ENCODE assay signal across 1 cellular context in the genomic region with DNA sequence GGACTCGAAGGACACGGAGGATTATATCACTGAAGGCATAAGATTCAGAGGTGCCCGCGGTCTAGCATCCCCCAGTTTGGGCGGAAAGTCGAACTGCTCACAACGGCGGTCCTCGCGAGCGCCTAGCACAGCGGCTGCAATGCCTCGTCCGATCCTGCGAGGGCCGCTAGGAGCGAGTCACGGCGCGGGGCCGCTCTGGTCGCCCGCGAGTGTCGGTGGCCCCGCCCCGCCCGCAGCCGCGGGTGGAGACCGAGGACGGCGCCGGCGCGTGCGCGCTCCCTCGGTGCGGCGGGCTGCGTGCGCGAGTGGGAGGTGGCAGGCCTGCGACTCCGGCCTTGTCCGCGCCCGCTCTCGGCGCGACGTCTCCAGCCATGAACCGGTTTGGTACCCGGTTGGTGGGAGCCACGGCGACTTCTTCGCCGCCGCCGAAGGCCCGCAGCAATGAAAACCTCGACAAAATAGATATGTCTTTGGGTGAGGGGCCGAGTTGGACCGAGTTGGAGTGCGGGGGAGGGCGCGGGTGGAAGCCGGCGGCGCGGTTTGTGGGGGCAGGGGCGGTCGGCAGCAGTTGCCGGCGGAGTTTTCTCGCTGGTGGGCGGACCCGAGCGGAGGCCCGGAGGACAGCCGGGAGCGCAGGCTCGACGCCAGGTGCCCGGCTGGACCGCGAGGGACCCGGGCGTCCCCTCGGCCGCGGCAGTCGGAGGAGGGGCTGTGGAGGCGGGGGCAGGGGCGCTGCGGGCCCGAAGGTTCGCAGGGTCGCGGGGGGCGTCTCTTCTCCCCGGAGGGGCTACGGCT.
TF ChIP-seq lines count a peak whose summit lies in the region.

A gene with protein sequence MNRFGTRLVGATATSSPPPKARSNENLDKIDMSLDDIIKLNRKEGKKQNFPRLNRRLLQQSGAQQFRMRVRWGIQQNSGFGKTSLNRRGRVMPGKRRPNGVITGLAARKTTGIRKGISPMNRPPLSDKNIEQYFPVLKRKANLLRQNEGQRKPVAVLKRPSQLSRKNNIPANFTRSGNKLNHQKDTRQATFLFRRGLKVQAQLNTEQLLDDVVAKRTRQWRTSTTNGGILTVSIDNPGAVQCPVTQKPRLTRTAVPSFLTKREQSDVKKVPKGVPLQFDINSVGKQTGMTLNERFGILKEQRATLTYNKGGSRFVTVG (plus strand): TSS at position 283 of the 795 bp plus-strand sequence. CDS start 89 bp downstream, at position 372.

TF ChIP-seq in HepG2, 621 proteins besides CTCF, POLR2A, EP300 and RAD21 (continued from another document and continues in another):
- TF ChIP-seq, protein P1, sequence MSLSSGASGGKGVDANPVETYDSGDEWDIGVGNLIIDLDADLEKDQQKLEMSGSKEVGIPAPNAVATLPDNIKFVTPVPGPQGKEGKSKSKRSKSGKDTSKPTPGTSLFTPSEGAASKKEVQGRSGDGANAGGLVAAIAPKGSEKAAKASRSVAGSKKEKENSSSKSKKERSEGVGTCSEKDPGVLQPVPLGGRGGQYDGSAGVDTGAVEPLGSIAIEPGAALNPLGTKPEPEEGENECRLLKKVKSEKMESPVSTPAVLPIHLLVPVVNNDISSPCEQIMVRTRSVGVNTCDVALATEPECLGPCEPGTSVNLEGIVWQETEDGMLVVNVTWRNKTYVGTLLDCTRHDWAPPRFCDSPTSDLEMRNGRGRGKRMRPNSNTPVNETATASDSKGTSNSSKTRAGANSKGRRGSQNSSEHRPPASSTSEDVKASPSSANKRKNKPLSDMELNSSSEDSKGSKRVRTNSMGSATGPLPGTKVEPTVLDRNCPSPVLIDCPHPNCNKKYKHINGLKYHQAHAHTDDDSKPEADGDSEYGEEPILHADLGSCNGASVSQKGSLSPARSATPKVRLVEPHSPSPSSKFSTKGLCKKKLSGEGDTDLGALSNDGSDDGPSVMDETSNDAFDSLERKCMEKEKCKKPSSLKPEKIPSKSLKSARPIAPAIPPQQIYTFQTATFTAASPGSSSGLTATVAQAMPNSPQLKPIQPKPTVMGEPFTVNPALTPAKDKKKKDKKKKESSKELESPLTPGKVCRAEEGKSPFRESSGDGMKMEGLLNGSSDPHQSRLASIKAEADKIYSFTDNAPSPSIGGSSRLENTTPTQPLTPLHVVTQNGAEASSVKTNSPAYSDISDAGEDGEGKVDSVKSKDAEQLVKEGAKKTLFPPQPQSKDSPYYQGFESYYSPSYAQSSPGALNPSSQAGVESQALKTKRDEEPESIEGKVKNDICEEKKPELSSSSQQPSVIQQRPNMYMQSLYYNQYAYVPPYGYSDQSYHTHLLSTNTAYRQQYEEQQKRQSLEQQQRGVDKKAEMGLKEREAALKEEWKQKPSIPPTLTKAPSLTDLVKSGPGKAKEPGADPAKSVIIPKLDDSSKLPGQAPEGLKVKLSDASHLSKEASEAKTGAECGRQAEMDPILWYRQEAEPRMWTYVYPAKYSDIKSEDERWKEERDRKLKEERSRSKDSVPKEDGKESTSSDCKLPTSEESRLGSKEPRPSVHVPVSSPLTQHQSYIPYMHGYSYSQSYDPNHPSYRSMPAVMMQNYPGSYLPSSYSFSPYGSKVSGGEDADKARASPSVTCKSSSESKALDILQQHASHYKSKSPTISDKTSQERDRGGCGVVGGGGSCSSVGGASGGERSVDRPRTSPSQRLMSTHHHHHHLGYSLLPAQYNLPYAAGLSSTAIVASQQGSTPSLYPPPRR (CRISPR knock-in tag; IDR thresholded peaks at IDR 0.05; ENCODE audit: borderline replicate concordance), result no peak
- 0 out of 2 replicates have a peak, but pooled peaks have one; percentile 17 for TF ChIP-seq NAIF1 (CRISPR knock-in tag; IDR thresholded peaks at IDR 0.05; ENCODE audit: borderline replicate concordance)
- TF ChIP-seq ZBTB38 (CRISPR knock-in tag; IDR thresholded peaks at IDR 0.05), result 0 out of 2 replicates have a peak, but pooled peaks have one; percentile 44
- TF ChIP-seq ZNF354B (CRISPR knock-in tag; IDR thresholded peaks at IDR 0.05), result peak; percentile 80; the same call in 1 of the 2 replicates
- no peak for TF ChIP-seq MTF1 (CRISPR knock-in tag; IDR thresholded peaks at IDR 0.05)
- TF ChIP-seq ZNF773 (CRISPR knock-in tag; IDR thresholded peaks at IDR 0.05; ENCODE audit: borderline replicate concordance), result peak; percentile 78; the same call in 1 of the 2 replicates
- TF ChIP-seq ARNT2 (CRISPR knock-in tag; IDR thresholded peaks at IDR 0.05; ENCODE audit: low read depth), result peak; percentile 84
- peak; percentile 66; the same call in 1 of the 2 replicates for TF ChIP-seq PHF8 (CRISPR knock-in tag; IDR thresholded peaks at IDR 0.05)
- 0 out of 2 replicates have a peak, but pooled peaks have one; percentile 47 for TF ChIP-seq GFI1 (CRISPR knock-in tag; IDR thresholded peaks at IDR 0.05; ENCODE audit: borderline replicate concordance)
- TF ChIP-seq YY1 (IDR thresholded peaks at IDR 0.05; ENCODE audit: insufficient read depth, insufficient replicate concordance, low read depth, low read length), result peak; percentile 18
- no peak for TF ChIP-seq ADNP (CRISPR knock-in tag; IDR thresholded peaks at IDR 0.05)
- TF ChIP-seq, protein P2, sequence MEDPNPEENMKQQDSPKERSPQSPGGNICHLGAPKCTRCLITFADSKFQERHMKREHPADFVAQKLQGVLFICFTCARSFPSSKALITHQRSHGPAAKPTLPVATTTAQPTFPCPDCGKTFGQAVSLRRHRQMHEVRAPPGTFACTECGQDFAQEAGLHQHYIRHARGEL (CRISPR knock-in tag; IDR thresholded peaks at IDR 0.05), result no peak
- peak; percentile 54; the same call in 1 of the 2 replicates for TF ChIP-seq YEATS4 (CRISPR knock-in tag; IDR thresholded peaks at IDR 0.05; ENCODE audit: borderline replicate concordance)
- 0 out of 2 replicates have a peak, but pooled peaks have one; percentile 17 for TF ChIP-seq ZNF556 (CRISPR knock-in tag; IDR thresholded peaks at IDR 0.05; ENCODE audit: borderline replicate concordance)
- no peak for TF ChIP-seq SOX6 (IDR thresholded peaks at IDR 0.05)
- peak; percentile 28; the same call in 1 of the 2 replicates for TF ChIP-seq SOX6 (CRISPR knock-in tag; IDR thresholded peaks at IDR 0.05)
- TF ChIP-seq, protein P3, sequence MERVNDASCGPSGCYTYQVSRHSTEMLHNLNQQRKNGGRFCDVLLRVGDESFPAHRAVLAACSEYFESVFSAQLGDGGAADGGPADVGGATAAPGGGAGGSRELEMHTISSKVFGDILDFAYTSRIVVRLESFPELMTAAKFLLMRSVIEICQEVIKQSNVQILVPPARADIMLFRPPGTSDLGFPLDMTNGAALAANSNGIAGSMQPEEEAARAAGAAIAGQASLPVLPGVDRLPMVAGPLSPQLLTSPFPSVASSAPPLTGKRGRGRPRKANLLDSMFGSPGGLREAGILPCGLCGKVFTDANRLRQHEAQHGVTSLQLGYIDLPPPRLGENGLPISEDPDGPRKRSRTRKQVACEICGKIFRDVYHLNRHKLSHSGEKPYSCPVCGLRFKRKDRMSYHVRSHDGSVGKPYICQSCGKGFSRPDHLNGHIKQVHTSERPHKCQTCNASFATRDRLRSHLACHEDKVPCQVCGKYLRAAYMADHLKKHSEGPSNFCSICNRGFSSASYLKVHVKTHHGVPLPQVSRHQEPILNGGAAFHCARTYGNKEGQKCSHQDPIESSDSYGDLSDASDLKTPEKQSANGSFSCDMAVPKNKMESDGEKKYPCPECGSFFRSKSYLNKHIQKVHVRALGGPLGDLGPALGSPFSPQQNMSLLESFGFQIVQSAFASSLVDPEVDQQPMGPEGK (CRISPR knock-in tag; IDR thresholded peaks at IDR 0.05), result 0 out of 2 replicates have a peak, but pooled peaks have one; percentile 2
- TF ChIP-seq HDAC2 (CRISPR knock-in tag; IDR thresholded peaks at IDR 0.05), result peak; percentile 8; the same call in 1 of the 2 replicates
- TF ChIP-seq BCL6 (CRISPR knock-in tag; IDR thresholded peaks at IDR 0.05), result no peak
- 0 out of 2 replicates have a peak, but pooled peaks have one; percentile 14 for TF ChIP-seq NFKB2 (CRISPR knock-in tag; IDR thresholded peaks at IDR 0.05; ENCODE audit: borderline replicate concordance)
- peak; percentile 40 for TF ChIP-seq AGO2 (optimal IDR thresholded peaks at IDR 0.05; ENCODE audit: low read depth, low read length)
- TF ChIP-seq ZNF780A (CRISPR knock-in tag; IDR thresholded peaks at IDR 0.05), result 0 out of 2 replicates have a peak, but pooled peaks have one; percentile 68
- TF ChIP-seq ZNF468 (CRISPR knock-in tag; IDR thresholded peaks at IDR 0.05), result 0 out of 2 replicates have a peak, but pooled peaks have one; percentile 78
- TF ChIP-seq BORCS8-MEF2B (CRISPR knock-in tag; IDR thresholded peaks at IDR 0.05), result peak; percentile 74; the same call in 1 of the 2 replicates
- TF ChIP-seq, protein P4, sequence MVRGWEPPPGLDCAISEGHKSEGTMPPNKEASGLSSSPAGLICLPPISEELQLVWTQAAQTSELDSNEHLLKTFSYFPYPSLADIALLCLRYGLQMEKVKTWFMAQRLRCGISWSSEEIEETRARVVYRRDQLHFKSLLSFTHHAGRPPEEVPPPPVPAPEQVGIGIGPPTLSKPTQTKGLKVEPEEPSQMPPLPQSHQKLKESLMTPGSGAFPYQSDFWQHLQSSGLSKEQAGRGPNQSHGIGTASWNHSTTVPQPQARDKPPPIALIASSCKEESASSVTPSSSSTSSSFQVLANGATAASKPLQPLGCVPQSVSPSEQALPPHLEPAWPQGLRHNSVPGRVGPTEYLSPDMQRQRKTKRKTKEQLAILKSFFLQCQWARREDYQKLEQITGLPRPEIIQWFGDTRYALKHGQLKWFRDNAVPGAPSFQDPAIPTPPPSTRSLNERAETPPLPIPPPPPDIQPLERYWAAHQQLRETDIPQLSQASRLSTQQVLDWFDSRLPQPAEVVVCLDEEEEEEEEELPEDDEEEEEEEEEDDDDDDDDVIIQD (CRISPR knock-in tag; IDR thresholded peaks at IDR 0.05; ENCODE audit: low read depth), result no peak
- TF ChIP-seq ZNF549 (CRISPR knock-in tag; IDR thresholded peaks at IDR 0.05), result no peak
- TF ChIP-seq SRSF1 (optimal IDR thresholded peaks at IDR 0.05; ENCODE audit: low read depth, low read length), result peak; percentile 10
- TF ChIP-seq ZNF205 (CRISPR knock-in tag; IDR thresholded peaks at IDR 0.05), result no peak; the same call in 1 of the 2 replicates
- TF ChIP-seq ESRRA (CRISPR knock-in tag; IDR thresholded peaks at IDR 0.05; ENCODE audit: low read depth), result 0 out of 2 replicates have a peak, but pooled peaks have one; percentile 39
- TF ChIP-seq FOXP1 (IDR thresholded peaks at IDR 0.05), result no peak
- no peak for TF ChIP-seq FOXP1 (CRISPR knock-in tag; IDR thresholded peaks at IDR 0.05)
- TF ChIP-seq, protein P5, sequence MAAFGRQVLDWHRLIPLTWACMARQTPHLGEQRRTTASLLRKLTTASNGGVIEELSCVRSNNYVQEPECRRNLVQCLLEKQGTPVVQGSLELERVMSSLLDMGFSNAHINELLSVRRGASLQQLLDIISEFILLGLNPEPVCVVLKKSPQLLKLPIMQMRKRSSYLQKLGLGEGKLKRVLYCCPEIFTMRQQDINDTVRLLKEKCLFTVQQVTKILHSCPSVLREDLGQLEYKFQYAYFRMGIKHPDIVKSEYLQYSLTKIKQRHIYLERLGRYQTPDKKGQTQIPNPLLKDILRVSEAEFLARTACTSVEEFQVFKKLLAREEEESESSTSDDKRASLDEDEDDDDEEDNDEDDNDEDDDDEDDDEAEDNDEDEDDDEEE (CRISPR knock-in tag; IDR thresholded peaks at IDR 0.05), result peak; percentile 51; the same call in 1 of the 2 replicates
- peak; percentile 77 for TF ChIP-seq SPEN (CRISPR knock-in tag; IDR thresholded peaks at IDR 0.05; ENCODE audit: low read depth)
- TF ChIP-seq ZFYVE20 (CRISPR knock-in tag; IDR thresholded peaks at IDR 0.05; ENCODE audit: borderline replicate concordance, low read depth), result peak; percentile 47; the same call in 1 of the 2 replicates
- peak; percentile 87 for TF ChIP-seq ZNF563 (CRISPR knock-in tag; IDR thresholded peaks at IDR 0.05)
- TF ChIP-seq KDM2A (CRISPR knock-in tag; IDR thresholded peaks at IDR 0.05; ENCODE audit: borderline replicate concordance, low read depth), result peak; percentile 42
- TF ChIP-seq, protein P6, sequence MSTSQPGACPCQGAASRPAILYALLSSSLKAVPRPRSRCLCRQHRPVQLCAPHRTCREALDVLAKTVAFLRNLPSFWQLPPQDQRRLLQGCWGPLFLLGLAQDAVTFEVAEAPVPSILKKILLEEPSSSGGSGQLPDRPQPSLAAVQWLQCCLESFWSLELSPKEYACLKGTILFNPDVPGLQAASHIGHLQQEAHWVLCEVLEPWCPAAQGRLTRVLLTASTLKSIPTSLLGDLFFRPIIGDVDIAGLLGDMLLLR (CRISPR knock-in tag; IDR thresholded peaks at IDR 0.05), result 0 out of 2 replicates have a peak, but pooled peaks have one; percentile 2
- TF ChIP-seq, protein P7, sequence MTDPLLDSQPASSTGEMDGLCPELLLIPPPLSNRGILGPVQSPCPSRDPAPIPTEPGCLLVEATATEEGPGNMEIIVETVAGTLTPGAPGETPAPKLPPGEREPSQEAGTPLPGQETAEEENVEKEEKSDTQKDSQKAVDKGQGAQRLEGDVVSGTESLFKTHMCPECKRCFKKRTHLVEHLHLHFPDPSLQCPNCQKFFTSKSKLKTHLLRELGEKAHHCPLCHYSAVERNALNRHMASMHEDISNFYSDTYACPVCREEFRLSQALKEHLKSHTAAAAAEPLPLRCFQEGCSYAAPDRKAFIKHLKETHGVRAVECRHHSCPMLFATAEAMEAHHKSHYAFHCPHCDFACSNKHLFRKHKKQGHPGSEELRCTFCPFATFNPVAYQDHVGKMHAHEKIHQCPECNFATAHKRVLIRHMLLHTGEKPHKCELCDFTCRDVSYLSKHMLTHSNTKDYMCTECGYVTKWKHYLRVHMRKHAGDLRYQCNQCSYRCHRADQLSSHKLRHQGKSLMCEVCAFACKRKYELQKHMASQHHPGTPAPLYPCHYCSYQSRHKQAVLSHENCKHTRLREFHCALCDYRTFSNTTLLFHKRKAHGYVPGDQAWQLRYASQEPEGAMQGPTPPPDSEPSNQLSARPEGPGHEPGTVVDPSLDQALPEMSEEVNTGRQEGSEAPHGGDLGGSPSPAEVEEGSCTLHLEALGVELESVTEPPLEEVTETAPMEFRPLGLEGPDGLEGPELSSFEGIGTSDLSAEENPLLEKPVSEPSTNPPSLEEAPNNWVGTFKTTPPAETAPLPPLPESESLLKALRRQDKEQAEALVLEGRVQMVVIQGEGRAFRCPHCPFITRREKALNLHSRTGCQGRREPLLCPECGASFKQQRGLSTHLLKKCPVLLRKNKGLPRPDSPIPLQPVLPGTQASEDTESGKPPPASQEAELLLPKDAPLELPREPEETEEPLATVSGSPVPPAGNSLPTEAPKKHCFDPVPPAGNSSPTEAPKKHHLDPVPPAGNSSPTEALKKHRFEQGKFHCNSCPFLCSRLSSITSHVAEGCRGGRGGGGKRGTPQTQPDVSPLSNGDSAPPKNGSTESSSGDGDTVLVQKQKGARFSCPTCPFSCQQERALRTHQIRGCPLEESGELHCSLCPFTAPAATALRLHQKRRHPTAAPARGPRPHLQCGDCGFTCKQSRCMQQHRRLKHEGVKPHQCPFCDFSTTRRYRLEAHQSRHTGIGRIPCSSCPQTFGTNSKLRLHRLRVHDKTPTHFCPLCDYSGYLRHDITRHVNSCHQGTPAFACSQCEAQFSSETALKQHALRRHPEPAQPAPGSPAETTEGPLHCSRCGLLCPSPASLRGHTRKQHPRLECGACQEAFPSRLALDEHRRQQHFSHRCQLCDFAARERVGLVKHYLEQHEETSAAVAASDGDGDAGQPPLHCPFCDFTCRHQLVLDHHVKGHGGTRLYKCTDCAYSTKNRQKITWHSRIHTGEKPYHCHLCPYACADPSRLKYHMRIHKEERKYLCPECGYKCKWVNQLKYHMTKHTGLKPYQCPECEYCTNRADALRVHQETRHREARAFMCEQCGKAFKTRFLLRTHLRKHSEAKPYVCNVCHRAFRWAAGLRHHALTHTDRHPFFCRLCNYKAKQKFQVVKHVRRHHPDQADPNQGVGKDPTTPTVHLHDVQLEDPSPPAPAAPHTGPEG (CRISPR knock-in tag; IDR thresholded peaks at IDR 0.05), result peak; percentile 34; the same call in 1 of the 2 replicates
- TF ChIP-seq ZSCAN25 (CRISPR knock-in tag; IDR thresholded peaks at IDR 0.05), result no peak
- TF ChIP-seq HNRNPL (IDR thresholded peaks at IDR 0.05; ENCODE audit: low read depth, low read length), result no peak
- no peak for TF ChIP-seq ISL2 (CRISPR knock-in tag; IDR thresholded peaks at IDR 0.05)
- TF ChIP-seq RBAK (CRISPR knock-in tag; IDR thresholded peaks at IDR 0.05), result no peak
- no peak for TF ChIP-seq ZNF12 (CRISPR knock-in tag; IDR thresholded peaks at IDR 0.05)
